In the genomic region with DNA sequence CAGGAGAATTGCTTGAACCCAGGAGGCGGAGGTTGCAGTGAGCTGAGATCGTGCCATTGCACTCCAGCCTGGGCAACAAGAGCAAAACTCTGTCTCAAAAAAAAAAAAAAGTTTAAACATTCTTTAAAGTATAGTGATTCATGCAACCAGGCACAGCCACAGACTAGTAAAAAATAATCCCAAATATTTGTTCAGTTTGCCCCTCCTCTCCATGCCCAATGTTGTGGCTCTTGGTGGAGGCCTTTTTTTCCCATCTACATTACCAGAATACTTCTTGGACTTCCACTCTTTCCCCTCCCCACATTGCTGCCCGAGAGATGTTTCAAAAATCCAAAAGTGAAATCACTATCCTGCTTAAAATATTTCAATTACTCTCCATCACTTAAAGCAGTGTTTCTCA, we compare ENCODE assay signal across 1 cellular context.
TF ChIP-seq lines count a peak whose summit lies in the region.

No MANE protein-coding gene starts in this region.

TF ChIP-seq in IMR-90, 13 proteins besides CTCF, POLR2A, EP300 and RAD21 (continued from another document):
- TF ChIP-seq, protein P1, sequence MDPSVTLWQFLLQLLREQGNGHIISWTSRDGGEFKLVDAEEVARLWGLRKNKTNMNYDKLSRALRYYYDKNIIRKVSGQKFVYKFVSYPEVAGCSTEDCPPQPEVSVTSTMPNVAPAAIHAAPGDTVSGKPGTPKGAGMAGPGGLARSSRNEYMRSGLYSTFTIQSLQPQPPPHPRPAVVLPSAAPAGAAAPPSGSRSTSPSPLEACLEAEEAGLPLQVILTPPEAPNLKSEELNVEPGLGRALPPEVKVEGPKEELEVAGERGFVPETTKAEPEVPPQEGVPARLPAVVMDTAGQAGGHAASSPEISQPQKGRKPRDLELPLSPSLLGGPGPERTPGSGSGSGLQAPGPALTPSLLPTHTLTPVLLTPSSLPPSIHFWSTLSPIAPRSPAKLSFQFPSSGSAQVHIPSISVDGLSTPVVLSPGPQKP (IDR thresholded peaks at IDR 0.05; ENCODE audit: borderline replicate concordance, low read depth, low read length): no peak
- TF ChIP-seq MXI1 (IDR thresholded peaks at IDR 0.05; ENCODE audit: borderline replicate concordance, low read depth, low read length): no peak
